Comparison of ENCODE assay signal across 11 cellular contexts in the genomic region with DNA sequence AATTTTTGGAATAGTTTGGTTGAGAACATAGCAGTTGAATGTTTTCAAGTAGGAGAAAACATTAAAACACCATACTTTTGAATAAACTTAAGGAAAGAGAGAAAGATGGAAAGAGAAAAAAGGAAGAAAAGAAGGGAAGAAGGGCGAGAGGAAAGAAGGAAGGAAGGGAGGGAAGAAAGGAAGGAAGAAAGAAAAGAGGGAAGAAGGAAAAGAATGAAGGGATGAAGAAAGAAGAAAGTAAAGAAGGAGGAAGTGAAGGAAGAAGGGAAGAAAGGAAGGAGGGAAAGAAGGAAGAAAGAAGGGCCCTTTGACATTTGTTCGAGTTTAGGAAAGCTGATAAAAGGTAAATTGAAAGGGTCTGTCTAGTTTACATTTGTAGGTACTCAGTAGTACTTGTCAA.
"Had no signal": no experiment of that assay in that cellular context is flagged by ENCODE, and none has a peak within 500 bp of the region (broad histone marks: within the 10 kb centered on the region; RNA-seq: fewer than 3 reads in every experiment).

No MANE protein-coding gene starts in this region.

- H3K4me3 ChIP-seq: GM23248, GM23338, HAP-1 had no signal

- ATAC-seq: GM23338, HCT116 had no signal

- FAIRE-seq: H1, H54 had no signal

- H3K27ac ChIP-seq: GM23248 had no signal

- H3K36me3 ChIP-seq: HAP-1 had no signal

- H3K4me2 ChIP-seq: GM23338 had no signal

- H2AFZ ChIP-seq: GM23248, GM23338 had no signal

- H3K4me1 ChIP-seq: HAP-1 had no signal

- H3K9me3 ChIP-seq: HAP-1 had no signal

- DNase-seq: GM23248, GOT3, H7, H9, HCEC 1CT, HFFc6 had no signal

- H3K9ac ChIP-seq: GM23248 had no signal
